In genomic region chr16:56915311-56916105, GRCh38 we compare ENCODE assay signal across 16 cellular contexts. TPM values are rescaled to one million over a fixed set of nuclear protein-coding genes. Genes with fewer than 3 reads are reported as not detected.
DNase-seq lines count a peak whose midpoint lies in the region; ATAC-seq and TF ChIP-seq lines count a peak whose summit lies in the region.
"Had no signal": no experiment of that assay in that cellular context is flagged by ENCODE, and none has a peak within 500 bp of the region (broad histone marks: within the 10 kb centered on the region; RNA-seq: fewer than 3 reads in every experiment).

No MANE protein-coding gene starts in this region.

- no peaks in the 10 kb centered on the region for H3K79me2 ChIP-seq in OCI-LY3 (ENCODE audit: low read length)

- H3K27ac Mint-ChIP-seq in naive B cell = peak overlapping the region; percentile 99 to 100 (median 100)
- H3K27ac Mint-ChIP-seq: CD8-positive, alpha-beta T cell had no signal

- H4K20me1 ChIP-seq in OCI-LY3 (ENCODE audit: insufficient read depth, low read length) = no peaks in the 10 kb centered on the region

- H3K9ac ChIP-seq in OCI-LY3 (ENCODE audit: low read length) = peak overlapping the region; percentile 89; the same call in 1 of the 2 replicates

- H3K4me1 ChIP-seq in OCI-LY3 (ENCODE audit: low read length) (peaks cover 87% of the 10 kb centered on the region), thoracic aorta (ENCODE audit: control insufficient read depth in 1 of 2, low read depth in 2 of 2) (peaks cover 10 to 21% of the 10 kb centered on the region in 2 donors)

- TF ChIP-seq CTCF in OCI-LY3 (IDR thresholded peaks at IDR 0.05; ENCODE audit: low read depth, low read length) = no peak
- no peak for TF ChIP-seq CTCF in choroid plexus epithelial cell (conservative IDR thresholded peaks at IDR 0.05; ENCODE audit: low read depth, low read length)
- TF ChIP-seq CTCF in thoracic aorta (IDR thresholded peaks at IDR 0.05) = no peak

- H3K36me3 ChIP-seq in OCI-LY3 (replicated peaks; ENCODE audit: low read depth, low read length) (no peaks in the 10 kb centered on the region), thoracic aorta (no peaks in the 10 kb centered on the region)
- H3K36me3 ChIP-seq: HAP-1 had no signal

- no peaks in the 10 kb centered on the region for H3K27me3 Mint-ChIP-seq in naive B cell

- ATAC-seq in naive B cell (ENCODE audit: low read depth in 2 of 2) (no peak), thoracic aorta (ENCODE audit: insufficient number of reproducible peaks, low FRiP score, low read depth) (no peak), HG02623 (IDR thresholded peaks at IDR 0.05; ENCODE audit: unreplicated experiment) (no peak)
- ATAC-seq: CD8-positive, alpha-beta T cell; naive thymus-derived CD8-positive, alpha-beta T cell had no signal

- no peak overlapping the region for H3K4me3 ChIP-seq in OCI-LY3 (ENCODE audit: low read length)
- H3K4me3 ChIP-seq in choroid plexus epithelial cell (ENCODE audit: low read depth, low read length) = no peak overlapping the region
- peak overlapping the region; percentile 3 for H3K4me3 ChIP-seq in thoracic aorta
- H3K4me3 ChIP-seq: coronary artery, HAP-1 had no signal

- H3K4me3 Mint-ChIP-seq in naive B cell = peak overlapping the region in 3 of 8 donors; percentile 67 to 92 (median 87)
- H3K4me3 Mint-ChIP-seq: CD8-positive, alpha-beta T cell had no signal

- H3K9me3 Mint-ChIP-seq in naive B cell = peaks cover 0 to 17% (median 2%) of the 10 kb centered on the region in 7 donors
- H3K9me3 Mint-ChIP-seq: CD8-positive, alpha-beta T cell; T-helper 1 cell treated with Interleukin-12 subunit alpha and Interleukin-12 subunit beta and Interleukin-4 antibody, amounts not matched to agents 30 μg/mL and 1 μg/mL, for 36 hours had no signal

- H3K4me1 Mint-ChIP-seq in naive B cell = peaks cover 81 to 96% (median 94%) of the 10 kb centered on the region in 3 donors

- H3K27ac ChIP-seq in OCI-LY3 (ENCODE audit: low read length) (peak overlapping the region; percentile 95; the same call in 1 of the 2 replicates), thoracic aorta (peak overlapping the region in 1 of 2 donors; percentile 6)

- DNase-seq in choroid plexus epithelial cell (ENCODE audit: low read depth) (peak; percentile 89), naive B cell (no peak), thoracic aorta (ENCODE audit: low spot score) (no peak), HCEC 1CT (no peak)
- DNase-seq in stimulated activated naive CD4-positive, alpha-beta T cell (lab: John Stamatoyannopoulos, UW) = no peak
- DNase-seq: activated gamma-delta T cell; CD8-positive, alpha-beta T cell; NCI-H1105 treated with DMSO at 0.1 percent for 48 hours; stimulated activated CD8-positive, alpha-beta memory T cell treated with anti-CD3 and anti-CD28 coated beads, Interleukin-4, amount 100 ng/mL, for 48 hours had no signal

- H3K9me3 ChIP-seq in OCI-LY3 (ENCODE audit: insufficient read depth, low read length) = no peaks in the 10 kb centered on the region
- H3K9me3 ChIP-seq in thoracic aorta = no peaks in the 10 kb centered on the region
- H3K9me3 ChIP-seq: HAP-1 had no signal

- no peaks in the 10 kb centered on the region for H3K27me3 ChIP-seq in OCI-LY3 (ENCODE audit: low read depth, low read length)
- H3K27me3 ChIP-seq in thoracic aorta (replicated peaks; ENCODE audit: insufficient read depth) = no peaks in the 10 kb centered on the region

- peaks cover 6 to 9% of the 10 kb centered on the region in 2 donors for H3K36me3 Mint-ChIP-seq in naive B cell
- H3K36me3 Mint-ChIP-seq: CD8-positive, alpha-beta T cell; naive thymus-derived CD8-positive, alpha-beta T cell had no signal

- H3K4me2 ChIP-seq in OCI-LY3 (ENCODE audit: low read length) = no peak overlapping the region; the same call in 1 of the 2 replicates

- H2AFZ ChIP-seq in OCI-LY3 (ENCODE audit: low read depth, low read length) = no peak overlapping the region

RNA-seq across cellular contexts. Expression of gene HERPUD1, which starts 16.4 kb away (rescaled TPM):
- polyA plus RNA-seq in naive B cell (ENCODE audit: low read depth in 6 of 6) = 1,000 to 10,000 TPM in 1 of 6 donors, 100 to 1,000 TPM in 5; 235 to 1,138 (median 264) TPM
- total RNA-seq in thoracic aorta = 100 to 1,000 TPM; 220 to 232 TPM

RNA-seq across cellular contexts. Expression of gene CETP, which starts 46.2 kb away (rescaled TPM):
- under 1 TPM in 4 of 6 donors, not detected in 2; 0.25 to 0.72 (median 0.27) TPM for polyA plus RNA-seq in naive B cell (ENCODE audit: low read depth in 6 of 6)
- not detected for total RNA-seq in thoracic aorta
- polyA plus RNA-seq: keratinocyte had no signal

RNA-seq across cellular contexts. Expression of gene SLC12A3, which starts 50.5 kb away (rescaled TPM):
- under 1 TPM in 3 of 6 donors, not detected in 3; 0.10 to 0.57 (median 0.26) TPM for polyA plus RNA-seq in naive B cell (ENCODE audit: low read depth in 6 of 6)
- total RNA-seq in thoracic aorta = not detected
- total RNA-seq: CD8-positive, alpha-beta T cell; naive thymus-derived CD8-positive, alpha-beta T cell had no signal
- polyA plus RNA-seq: keratinocyte; naive thymus-derived CD8-positive, alpha-beta T cell had no signal
